12 cellular contexts compared by ENCODE assay signal in genomic region chr6:154738561-154738961, GRCh38. TPM values are rescaled to one million over a fixed set of nuclear protein-coding genes. Genes with fewer than 3 reads are reported as not detected.
DNase-seq lines count a peak whose midpoint lies in the region; ATAC-seq and TF ChIP-seq lines count a peak whose summit lies in the region.
"Had no signal": no experiment of that assay in that cellular context is flagged by ENCODE, and none has a peak within 500 bp of the region (broad histone marks: within the 10 kb centered on the region; RNA-seq: fewer than 3 reads in every experiment).

No MANE protein-coding gene starts in this region.

- no peaks in the 10 kb centered on the region for H3K27me3 Mint-ChIP-seq in activated naive CD8-positive, alpha-beta T cell treated with anti-CD3 and anti-CD28 coated beads for 36 hours
- no peaks in the 10 kb centered on the region for H3K27me3 Mint-ChIP-seq in stimulated activated naive B cell treated with anti-CD40 and anti-IgM and Interleukin-4, amounts not matched to agents 10 μg/mL and 1 μg/mL and 100 μg/mL, for 72 hours

- no peaks in the 10 kb centered on the region for H3K9me3 Mint-ChIP-seq in activated naive CD8-positive, alpha-beta T cell treated with anti-CD3 and anti-CD28 coated beads for 36 hours
- H3K9me3 Mint-ChIP-seq in stimulated activated naive B cell treated with anti-CD40 and anti-IgM and Interleukin-4, amounts not matched to agents 10 μg/mL and 1 μg/mL and 100 μg/mL, for 72 hours = no peaks in the 10 kb centered on the region

- H3K4me3 ChIP-seq in cardiac muscle cell = no peak overlapping the region
- no peak overlapping the region for H3K4me3 ChIP-seq in right atrium auricular region
- peak overlapping the region; percentile 38 for H3K4me3 ChIP-seq in iPS-18a (ENCODE audit: low read length)
- H3K4me3 ChIP-seq in ascending aorta = peak overlapping the region in 1 of 2 donors; percentile 5
- H3K4me3 ChIP-seq: ovary had no signal

- H3K36me3 Mint-ChIP-seq in activated naive CD8-positive, alpha-beta T cell treated with anti-CD3 and anti-CD28 coated beads for 36 hours = peaks cover 41% of the 10 kb centered on the region
- H3K36me3 Mint-ChIP-seq in stimulated activated naive B cell treated with anti-CD40 and anti-IgM and Interleukin-4, amounts not matched to agents 10 μg/mL and 1 μg/mL and 100 μg/mL, for 72 hours = peaks cover 19 to 33% of the 10 kb centered on the region in 2 donors

- DNase-seq in cardiac muscle cell (ENCODE audit: low read depth in 1 of 2, low spot score in 1 of 2) (peak; percentile 12 to 28), right atrium auricular region (ENCODE audit: low spot score) (no peak), NCI-H2029 treated with DMSO at 0.1 percent for 48 hours (lab: John Stamatoyannopoulos, UW) (no peak), NCI-H1048 (lab: John Stamatoyannopoulos, UW) (no peak), ascending aorta (ENCODE audit: low spot score in 2 of 2) (no peak)
- DNase-seq in activated naive CD8-positive, alpha-beta T cell treated with anti-CD3 and anti-CD28 coated beads for 36 hours = no peak
- DNase-seq in stimulated activated naive B cell treated with anti-CD40 and anti-IgM and Interleukin-4, amounts not matched to agents 10 μg/mL and 1 μg/mL and 100 μg/mL, for 72 hours = no peak
- DNase-seq: kidney glomerular epithelial cell, NCI-H1417 treated with DMSO at 0.1 percent for 48 hours, ovary had no signal

- H3K27ac ChIP-seq in cardiac muscle cell = peak overlapping the region; percentile 75
- no peak overlapping the region for H3K27ac ChIP-seq in right atrium auricular region
- H3K27ac ChIP-seq in iPS-18a (ENCODE audit: low read length) = peak overlapping the region; percentile 57
- H3K27ac ChIP-seq in ascending aorta = no peak overlapping the region
- H3K27ac ChIP-seq: epithelial cell of prostate, ovary had no signal

- H3K27ac Mint-ChIP-seq in activated naive CD8-positive, alpha-beta T cell treated with anti-CD3 and anti-CD28 coated beads for 36 hours = peak overlapping the region; percentile 14
- peak overlapping the region; percentile 70 for H3K27ac Mint-ChIP-seq in stimulated activated naive B cell treated with anti-CD40 and anti-IgM and Interleukin-4, amounts not matched to agents 10 μg/mL and 1 μg/mL and 100 μg/mL, for 72 hours

- H3K4me3 Mint-ChIP-seq in activated naive CD8-positive, alpha-beta T cell treated with anti-CD3 and anti-CD28 coated beads for 36 hours = no peak overlapping the region
- no peak overlapping the region for H3K4me3 Mint-ChIP-seq in stimulated activated naive B cell treated with anti-CD40 and anti-IgM and Interleukin-4, amounts not matched to agents 10 μg/mL and 1 μg/mL and 100 μg/mL, for 72 hours

- H3K27me3 ChIP-seq in cardiac muscle cell = no peaks in the 10 kb centered on the region
- H3K27me3 ChIP-seq in right atrium auricular region = no peaks in the 10 kb centered on the region
- no peaks in the 10 kb centered on the region for H3K27me3 ChIP-seq in iPS-18a (ENCODE audit: control insufficient read depth, insufficient read depth, low read length)
- H3K27me3 ChIP-seq in ascending aorta = no peaks in the 10 kb centered on the region
- H3K27me3 ChIP-seq: ovary had no signal

- peaks cover 17% of the 10 kb centered on the region for H3K4me1 ChIP-seq in cardiac muscle cell (ENCODE audit: low read depth)
- H3K4me1 ChIP-seq in right atrium auricular region = peaks cover 0 to 84% of the 10 kb centered on the region in 2 donors
- H3K4me1 ChIP-seq in iPS-18a (ENCODE audit: control insufficient read depth, low read depth, low read length) = peaks cover 24% of the 10 kb centered on the region
- H3K4me1 ChIP-seq in ascending aorta = peaks cover 2 to 45% of the 10 kb centered on the region in 2 donors

- intact Hi-C loops in ascending aorta (cut with DNase I) = loop anchor here (10.0 kb wide), 1 partner anchor 436 kb away; no protein-coding TSS in a partner anchor

- no peak for ATAC-seq in stimulated activated naive B cell treated with anti-CD40 and anti-IgM and Interleukin-4, amounts not matched to agents 10 μg/mL and 1 μg/mL and 100 μg/mL, for 72 hours (replicated peaks)

- H3K9ac ChIP-seq in iPS-18a (ENCODE audit: low read length) = no peak overlapping the region

- peaks cover 62% of the 10 kb centered on the region for H3K4me1 Mint-ChIP-seq in activated naive CD8-positive, alpha-beta T cell treated with anti-CD3 and anti-CD28 coated beads for 36 hours
- H3K4me1 Mint-ChIP-seq in stimulated activated naive B cell treated with anti-CD40 and anti-IgM and Interleukin-4, amounts not matched to agents 10 μg/mL and 1 μg/mL and 100 μg/mL, for 72 hours = peaks cover 33 to 74% of the 10 kb centered on the region in 2 donors

- TF ChIP-seq CTCF in cardiac muscle cell (IDR thresholded peaks at IDR 0.05; ENCODE audit: low read depth, low read length) (no peak), right atrium auricular region (IDR thresholded peaks at IDR 0.05) (no peak), ascending aorta (IDR thresholded peaks at IDR 0.05) (no peak)

- H3K36me3 ChIP-seq in cardiac muscle cell (no peaks in the 10 kb centered on the region), right atrium auricular region (no peaks in the 10 kb centered on the region), iPS-18a (ENCODE audit: control insufficient read depth, low read depth, low read length) (peaks cover 3% of the 10 kb centered on the region), ascending aorta (peaks cover 0 to 9% of the 10 kb centered on the region in 2 donors)
- H3K36me3 ChIP-seq: ovary had no signal

- no peaks in the 10 kb centered on the region for H3K9me3 ChIP-seq in cardiac muscle cell (ENCODE audit: low read depth)
- no peaks in the 10 kb centered on the region for H3K9me3 ChIP-seq in right atrium auricular region
- H3K9me3 ChIP-seq in iPS-18a (ENCODE audit: control insufficient read depth, low read depth, low read length) = no peaks in the 10 kb centered on the region
- no peaks in the 10 kb centered on the region for H3K9me3 ChIP-seq in ascending aorta
- H3K9me3 ChIP-seq: ovary had no signal

RNA-seq across cellular contexts. Expression of gene SCAF8, which starts 5.3 kb away (rescaled TPM):
- total RNA-seq in cardiac muscle cell (28.0 and 42.0 TPM in 2 replicates), right atrium auricular region (10 to 100 TPM; 44.4 to 46.9 TPM), ascending aorta (22.6 TPM)
- polyA plus RNA-seq in cardiac muscle cell = 16.0 and 18.9 TPM in 2 replicates
- total RNA-seq in activated naive CD8-positive, alpha-beta T cell treated with anti-CD3 and anti-CD28 coated beads for 36 hours = 10 to 100 TPM; 39.8 to 43.8 TPM

Comparison
In these comparisons a context has a peak if more than half of its experiments do, and no peak if none do; other contexts are left out.
1. DNase-seq: peak in cardiac muscle cell (2 of 2); none in right atrium auricular region (single experiment), activated naive CD8-positive, alpha-beta T cell treated with anti-CD3 and anti-CD28 coated beads for 36 hours (single experiment), stimulated activated naive B cell treated with anti-CD40 and anti-IgM and Interleukin-4, amounts not matched to agents 10 μg/mL and 1 μg/mL and 100 μg/mL, for 72 hours (single experiment), NCI-H2029 treated with DMSO at 0.1 percent for 48 hours (single experiment), NCI-H1048 (single experiment) and ascending aorta (0 of 2).
2. H3K27ac ChIP-seq: peak in cardiac muscle cell (single experiment) and iPS-18a (single experiment); none in right atrium auricular region (0 of 2) and ascending aorta (0 of 2).